1 cellular context compared by ENCODE assay signal in genomic region chr3:24640330-24640877, GRCh38.
TF ChIP-seq lines count a peak whose summit lies in the region.

No MANE protein-coding gene starts in this region.

TF ChIP-seq in H1, 55 proteins besides CTCF, POLR2A, EP300 and RAD21 (continued from another document):
- TF ChIP-seq CHD7 (IDR thresholded peaks at IDR 0.05; ENCODE audit: insufficient replicate concordance, low read length): no peak
TF ChIP-seq in H1: peak in this region for 1.
